In genomic region chr1:38990401-38990745, GRCh38 we compare ENCODE assay signal across 7 cellular contexts. TPM values are rescaled to one million over a fixed set of nuclear protein-coding genes. Genes with fewer than 3 reads are reported as not detected.
DNase-seq lines count a peak whose midpoint lies in the region; ATAC-seq and TF ChIP-seq lines count a peak whose summit lies in the region.

No MANE protein-coding gene starts in this region.

- no peak for ATAC-seq in naive B cell (ENCODE audit: low read depth in 2 of 2)
- no peak for ATAC-seq in HG03139 (IDR thresholded peaks at IDR 0.05; ENCODE audit: unreplicated experiment)
- no peak for ATAC-seq in HG02840 (IDR thresholded peaks at IDR 0.05; ENCODE audit: low FRiP score, unreplicated experiment)

- DNase-seq in GM12865 (ENCODE audit: low read depth) (no peak), NCI-H2227 treated with DMSO at 0.1 percent for 48 hours (lab: John Stamatoyannopoulos, UW) (peak; percentile 55), chondrocyte (ENCODE audit: low spot score) (no peak), naive B cell (no peak), activated gamma-delta T cell treated with Interleukin-2 at 50 U/mL for 16 hours (no peak)

- no peaks in the 10 kb centered on the region for H3K9me3 Mint-ChIP-seq in chondrocyte (ENCODE audit: low read depth)
- H3K9me3 Mint-ChIP-seq in naive B cell: no peaks in the 10 kb centered on the region

- H3K27ac Mint-ChIP-seq in chondrocyte (ENCODE audit: unreplicated experiment): peak overlapping the region; percentile 83
- peak overlapping the region in 5 of 6 donors; percentile 45 to 95 (median 77) for H3K27ac Mint-ChIP-seq in naive B cell

- peaks cover 8% of the 10 kb centered on the region for H3K36me3 Mint-ChIP-seq in chondrocyte (ENCODE audit: low read depth)
- H3K36me3 Mint-ChIP-seq in naive B cell: no peaks in the 10 kb centered on the region

- no peak for TF ChIP-seq CTCF in GM12865 (IDR thresholded peaks at IDR 0.05; ENCODE audit: insufficient read depth, low read depth, low read length, missing control alignments)
- no peak for TF ChIP-seq CTCF in chondrocyte (IDR thresholded peaks at IDR 0.05)

- no peaks in the 10 kb centered on the region for H3K27me3 Mint-ChIP-seq in chondrocyte (ENCODE audit: low read depth)
- H3K27me3 Mint-ChIP-seq in naive B cell: peaks cover 4 to 13% (median 12%) of the 10 kb centered on the region in 3 donors

- H3K4me3 ChIP-seq in GM12865 (ENCODE audit: low read depth, low read length): peak overlapping the region; percentile 57

- H3K4me1 Mint-ChIP-seq in chondrocyte (ENCODE audit: low read depth) (peaks cover 62% of the 10 kb centered on the region), naive B cell (peaks cover 22 to 34% (median 29%) of the 10 kb centered on the region in 3 donors)

- peak overlapping the region; percentile 65 for H3K4me3 Mint-ChIP-seq in chondrocyte (ENCODE audit: unreplicated experiment)
- H3K4me3 Mint-ChIP-seq in naive B cell: peak overlapping the region; percentile 53 to 91 (median 85)

RNA-seq across cellular contexts. Expression of gene AKIRIN1, which starts 0.7 kb away (rescaled TPM):
- 39.3 to 55.2 TPM (median 51.9 TPM) in 3 replicates for total RNA-seq in chondrocyte
- polyA plus RNA-seq in naive B cell (ENCODE audit: low read depth in 6 of 6): 10 to 100 TPM; 61.9 to 89.7 (median 76.1) TPM

RNA-seq across cellular contexts. Expression of gene NDUFS5, which starts 35.8 kb away (rescaled TPM):
- total RNA-seq in chondrocyte: 148 to 181 TPM (median 149 TPM) in 3 replicates
- polyA plus RNA-seq in naive B cell (ENCODE audit: low read depth in 6 of 6): 100 to 1,000 TPM; 232 to 288 (median 258) TPM

RNA-seq across cellular contexts. Expression of gene RHBDL2, which starts 48.7 kb away (rescaled TPM):
- not detected in 3 replicates for total RNA-seq in chondrocyte
- not detected for polyA plus RNA-seq in naive B cell (ENCODE audit: low read depth in 6 of 6)
